Comparison of ENCODE assay signal across 18 cellular contexts in genomic region chr9:70465398-70465797, GRCh38. TPM values are rescaled to one million over a fixed set of nuclear protein-coding genes. Genes with fewer than 3 reads are reported as not detected.
DNase-seq lines count a peak whose midpoint lies in the region; ATAC-seq and TF ChIP-seq lines count a peak whose summit lies in the region.
"Had no signal": no experiment of that assay in that cellular context is flagged by ENCODE, and none has a peak within 500 bp of the region (broad histone marks: within the 10 kb centered on the region; RNA-seq: fewer than 3 reads in every experiment).

No MANE protein-coding gene starts in this region.

- peak overlapping the region in 1 of 2 experiments; percentile 42 for H2BK12ac ChIP-seq in mesenchymal stem cell (ENCODE audit: low read length in 2 of 2)

- TF ChIP-seq CTCF in GM12873 (IDR thresholded peaks at IDR 0.05; ENCODE audit: insufficient read depth, low read depth, low read length, missing control alignments), result peak; percentile 8

- no peak overlapping the region for H3K23ac ChIP-seq in mesenchymal stem cell (ENCODE audit: low read length in 2 of 2)

- H2AK5ac ChIP-seq in mesenchymal stem cell (ENCODE audit: low read length, severe bottlenecking), result no peak overlapping the region

- 88% methylated on average over 6 of the region's 6 CpGs for WGBS in mesenchymal stem cell

- no peaks in the 10 kb centered on the region for H3K36me3 ChIP-seq in mesenchymal stem cell (ENCODE audit: control insufficient read depth in 1 of 2, insufficient read depth in 2 of 2, low read depth in 1 of 2, low read length in 2 of 2)

- no peak overlapping the region for H3K14ac ChIP-seq in mesenchymal stem cell (ENCODE audit: low read length in 2 of 2)

- no peak overlapping the region for H2AFZ ChIP-seq in mesenchymal stem cell (ENCODE audit: low read depth, low read length)

- peak overlapping the region; percentile 0 for H3K9ac ChIP-seq in mesenchymal stem cell (ENCODE audit: low read length)

- no peaks in the 10 kb centered on the region for H3K9me3 ChIP-seq in T-helper 17 cell (ENCODE audit: control insufficient read depth, low read length, poor library complexity, severe bottlenecking)
- H3K9me3 ChIP-seq in mesenchymal stem cell (ENCODE audit: control insufficient read depth, low read length), result no peaks in the 10 kb centered on the region

- no peak overlapping the region for H4K8ac ChIP-seq in mesenchymal stem cell (ENCODE audit: low read length)

- H3K9me3 Mint-ChIP-seq in activated naive CD8-positive, alpha-beta T cell treated with anti-CD3 and anti-CD28 coated beads, Interleukin-2, amount 50 U/mL, for 24 hours, result no peaks in the 10 kb centered on the region
- H3K9me3 Mint-ChIP-seq in activated naive CD8-positive, alpha-beta T cell treated with anti-CD3 and anti-CD28 coated beads for 36 hours, result no peaks in the 10 kb centered on the region
- H3K9me3 Mint-ChIP-seq: CD14-positive monocyte had no signal

- DNase-seq in activated naive CD8-positive, alpha-beta T cell treated with anti-CD3 and anti-CD28 coated beads, Interleukin-2, amount 50 U/mL, for 24 hours, result no peak
- DNase-seq in activated naive CD8-positive, alpha-beta T cell treated with anti-CD3 and anti-CD28 coated beads for 36 hours, result no peak
- DNase-seq in T-helper 17 cell, result no peak
- DNase-seq in mesenchymal stem cell, result no peak
- no peak for DNase-seq in NCI-H524 (lab: John Stamatoyannopoulos, UW)
- no peak for DNase-seq in NCI-H2081 (lab: John Stamatoyannopoulos, UW)
- DNase-seq in activated gamma-delta T cell (lab: John Stamatoyannopoulos, UW), result no peak
- DNase-seq: AML-193; DMS153; GOT3; IMR-90; Kasumi-1; NCI-H187; NK-92 treated with Interleukin-12 subunit alpha and Interleukin-12 subunit beta, amount 100 ng/mL, for 24 hours; RPMI8226 had no signal

- H3K4me1 ChIP-seq in mesenchymal stem cell (ENCODE audit: control insufficient read depth, insufficient read depth, low read depth, low read length), result peaks cover 1% of the 10 kb centered on the region

- no peak overlapping the region for H3K4me3 Mint-ChIP-seq in activated naive CD8-positive, alpha-beta T cell treated with anti-CD3 and anti-CD28 coated beads, Interleukin-2, amount 50 U/mL, for 24 hours
- H3K4me3 Mint-ChIP-seq in activated naive CD8-positive, alpha-beta T cell treated with anti-CD3 and anti-CD28 coated beads for 36 hours, result no peak overlapping the region
- no peak overlapping the region for H3K4me3 Mint-ChIP-seq in T-helper 17 cell
- H3K4me3 Mint-ChIP-seq: CD14-positive monocyte had no signal

- H4K91ac ChIP-seq in mesenchymal stem cell (ENCODE audit: low read length), result no peak overlapping the region

- H3K27ac ChIP-seq in mesenchymal stem cell (ENCODE audit: low read length, poor library complexity, severe bottlenecking), result no peak overlapping the region

- peak overlapping the region in 1 of 2 experiments; percentile 47 for H3K4ac ChIP-seq in mesenchymal stem cell (ENCODE audit: low read depth in 1 of 2, low read length in 2 of 2)

- peak overlapping the region; percentile 64 for H3K27ac Mint-ChIP-seq in activated naive CD8-positive, alpha-beta T cell treated with anti-CD3 and anti-CD28 coated beads, Interleukin-2, amount 50 U/mL, for 24 hours
- no peak overlapping the region for H3K27ac Mint-ChIP-seq in activated naive CD8-positive, alpha-beta T cell treated with anti-CD3 and anti-CD28 coated beads for 36 hours
- peak overlapping the region; percentile 56 for H3K27ac Mint-ChIP-seq in T-helper 17 cell

- H3K27me3 ChIP-seq in mesenchymal stem cell (ENCODE audit: control insufficient read depth in 1 of 2, insufficient read depth in 1 of 2, low read length in 2 of 2), result no peaks in the 10 kb centered on the region

- ATAC-seq in activated naive CD8-positive, alpha-beta T cell treated with anti-CD3 and anti-CD28 coated beads, Interleukin-2, amount 50 U/mL, for 24 hours, result no peak
- ATAC-seq in T-helper 17 cell, result no peak
- ATAC-seq: GM12878 had no signal

- no peaks in the 10 kb centered on the region for H3K79me1 ChIP-seq in mesenchymal stem cell (replicated peaks; ENCODE audit: low read length, poor library complexity, severe bottlenecking)

- H3K4me2 ChIP-seq in mesenchymal stem cell (ENCODE audit: low read length, poor library complexity, severe bottlenecking), result no peak overlapping the region

- H3K4me1 Mint-ChIP-seq in activated naive CD8-positive, alpha-beta T cell treated with anti-CD3 and anti-CD28 coated beads, Interleukin-2, amount 50 U/mL, for 24 hours, result peaks cover 49% of the 10 kb centered on the region
- H3K4me1 Mint-ChIP-seq in activated naive CD8-positive, alpha-beta T cell treated with anti-CD3 and anti-CD28 coated beads for 36 hours, result peaks cover 35% of the 10 kb centered on the region
- H3K4me1 Mint-ChIP-seq in T-helper 17 cell, result peaks cover 28% of the 10 kb centered on the region

- H3K18ac ChIP-seq in mesenchymal stem cell (ENCODE audit: low read depth in 1 of 2, low read length in 2 of 2), result peak overlapping the region in 1 of 2 experiments; percentile 2

- no peaks in the 10 kb centered on the region for H3K27me3 Mint-ChIP-seq in activated naive CD8-positive, alpha-beta T cell treated with anti-CD3 and anti-CD28 coated beads, Interleukin-2, amount 50 U/mL, for 24 hours
- no peaks in the 10 kb centered on the region for H3K27me3 Mint-ChIP-seq in activated naive CD8-positive, alpha-beta T cell treated with anti-CD3 and anti-CD28 coated beads for 36 hours
- H3K27me3 Mint-ChIP-seq in T-helper 17 cell, result no peaks in the 10 kb centered on the region

- no peak overlapping the region for H2BK5ac ChIP-seq in mesenchymal stem cell (ENCODE audit: low read depth, low read length, poor library complexity, severe bottlenecking)

- no peaks in the 10 kb centered on the region for H3K36me3 Mint-ChIP-seq in activated naive CD8-positive, alpha-beta T cell treated with anti-CD3 and anti-CD28 coated beads, Interleukin-2, amount 50 U/mL, for 24 hours (ENCODE audit: low read depth)
- no peaks in the 10 kb centered on the region for H3K36me3 Mint-ChIP-seq in activated naive CD8-positive, alpha-beta T cell treated with anti-CD3 and anti-CD28 coated beads for 36 hours
- peaks cover 4% of the 10 kb centered on the region for H3K36me3 Mint-ChIP-seq in T-helper 17 cell (ENCODE audit: low read depth)

- no peak overlapping the region for H3K4me3 ChIP-seq in mesenchymal stem cell (ENCODE audit: insufficient read depth in 1 of 2, low read depth in 1 of 2, low read length in 2 of 2)
- H3K4me3 ChIP-seq: GM12878 had no signal

- no peak overlapping the region for H2BK15ac ChIP-seq in mesenchymal stem cell (ENCODE audit: low read depth, poor library complexity, severe bottlenecking)

- H2BK120ac ChIP-seq in mesenchymal stem cell (ENCODE audit: low read depth, low read length), result no peak overlapping the region

RNA-seq across cellular contexts. Expression of gene KLF9, which starts 50.9 kb away (rescaled TPM):
- total RNA-seq in activated naive CD8-positive, alpha-beta T cell treated with anti-CD3 and anti-CD28 coated beads for 36 hours, result 10 to 100 TPM; 25.4 to 25.5 TPM
- total RNA-seq in T-helper 17 cell, result 10 to 100 TPM; 78.0 to 82.7 TPM
- polyA plus RNA-seq in mesenchymal stem cell (2013, experiment 1 of 2), result 31.5 TPM
- polyA plus RNA-seq in mesenchymal stem cell (2013, experiment 2 of 2), result 32.5 TPM
